8 cellular contexts compared by ENCODE assay signal in genomic region chr17:67244621-67245072, GRCh38. TPM values are rescaled to one million over a fixed set of nuclear protein-coding genes. Genes with fewer than 3 reads are reported as not detected.
DNase-seq lines count a peak whose midpoint lies in the region; ATAC-seq and TF ChIP-seq lines count a peak whose summit lies in the region.

No MANE protein-coding gene starts in this region.

- POLR2A ChIA-PET in AG04450 (lab: Yijun Ruan, JAX), result no interaction called here

- peak overlapping the region; percentile 92 for H3K4me3 Mint-ChIP-seq in activated naive CD8-positive, alpha-beta T cell

- H3K27ac Mint-ChIP-seq in activated naive CD8-positive, alpha-beta T cell, result peak overlapping the region; percentile 91

- in situ Hi-C loops in GM13977 (cut with MboI; ENCODE audit: low pct_unique_long_range_greater_than_20kb, low sequenced_read_pairs, unreplicated experiment), result no loop called here

- peak overlapping the region; percentile 82 for H3K4me3 ChIP-seq in AG04450 (ENCODE audit: low read depth, low read length)
- H3K4me3 ChIP-seq in iPS-18c (ENCODE audit: insufficient read depth, low read depth, low read length), result peak overlapping the region; percentile 95
- H3K4me3 ChIP-seq in spleen, result peak overlapping the region; percentile 68 to 98 (median 94)

- H3K27me3 Mint-ChIP-seq in activated naive CD8-positive, alpha-beta T cell, result no peaks in the 10 kb centered on the region

- H3K36me3 ChIP-seq in spleen, result peaks cover 0 to 25% (median 6%) of the 10 kb centered on the region in 6 donors

- H3K9me3 ChIP-seq in AG04450 (ENCODE audit: control insufficient read depth, insufficient read depth, low read length) (no peaks in the 10 kb centered on the region; the same call in 1 of the 2 replicates), iPS-18c (ENCODE audit: control insufficient read depth, insufficient read depth, low read length) (no peaks in the 10 kb centered on the region), spleen (no peaks in the 10 kb centered on the region)

- CTCF ChIA-PET in AG04450 (lab: Charles Lee), result no interaction called here

- TF ChIP-seq CTCF in AG04450 (IDR thresholded peaks at IDR 0.05; ENCODE audit: low read depth, low read length) (no peak), spleen (IDR thresholded peaks at IDR 0.05 in 8 of 11, conservative IDR thresholded peaks at IDR 0.05 in 3 of 11) (no peak), GM13977 (IDR thresholded peaks at IDR 0.05; ENCODE audit: extremely low read depth, insufficient read depth, missing control alignments) (no peak)

- no peak for TF ChIP-seq POLR2A in spleen (IDR thresholded peaks at IDR 0.05)

- peaks cover 3% of the 10 kb centered on the region for H3K36me3 Mint-ChIP-seq in activated naive CD8-positive, alpha-beta T cell

- H3K27ac ChIP-seq in AG04450 (ENCODE audit: low read depth, low read length) (peak overlapping the region; percentile 31), spleen (peak overlapping the region; percentile 63 to 95 (median 90))

- H3K4me1 ChIP-seq in spleen, result peaks cover 39 to 76% (median 63%) of the 10 kb centered on the region in 6 donors

- no peaks in the 10 kb centered on the region for H3K9me3 Mint-ChIP-seq in activated naive CD8-positive, alpha-beta T cell (ENCODE audit: low read depth)

- H3K27me3 ChIP-seq in AG04450 (ENCODE audit: control insufficient read depth, insufficient read depth, low read length) (no peaks in the 10 kb centered on the region), spleen (replicated peaks in 1 of 7) (peaks cover 0 to 12% (median 0%) of the 10 kb centered on the region in 7 donors)

- 0 to 1% (median 1%) methylated on average over 16 to 41 of the region's 42 CpGs for WGBS in spleen, 5 donors

- ATAC-seq in GM19397 (IDR thresholded peaks at IDR 0.05; ENCODE audit: unreplicated experiment), result peak; percentile 14
- ATAC-seq in HG03521 (IDR thresholded peaks at IDR 0.05; ENCODE audit: unreplicated experiment), result peak; percentile 25

- DNase-seq in AG04450 (ENCODE audit: low read depth, low spot score), result no peak
- peak; percentile 88 for DNase-seq in spleen
- DNase-seq in SW 1271 (lab: John Stamatoyannopoulos, UW), result no peak
- DNase-seq in GM13977 (ENCODE audit: low spot score), result no peak

- intact Hi-C loops in spleen (cut with DNase I; ENCODE audit: low total_unique reads), result no loop called here

- peaks cover 41% of the 10 kb centered on the region for H3K4me1 Mint-ChIP-seq in activated naive CD8-positive, alpha-beta T cell (ENCODE audit: low read depth)

RNA-seq across cellular contexts. Expression of gene HELZ, which starts 0.3 kb away (rescaled TPM):
- polyA plus RNA-seq in AG04450 (2011; rRNA removed) (23.2 and 28.2 TPM in 2 replicates), spleen (1 to 10 TPM; 2.5 to 4.2 (median 2.8) TPM)
- polyA minus RNA-seq in AG04450 (2011; rRNA and poly(A)+ RNA removed), result 53.1 and 65.6 TPM in 2 replicates
- total RNA-seq in spleen, result 100 to 1,000 TPM in 2 of 7 donors, 10 to 100 TPM in 5; 74.2 to 154 (median 92.6) TPM
